In the genomic region with DNA sequence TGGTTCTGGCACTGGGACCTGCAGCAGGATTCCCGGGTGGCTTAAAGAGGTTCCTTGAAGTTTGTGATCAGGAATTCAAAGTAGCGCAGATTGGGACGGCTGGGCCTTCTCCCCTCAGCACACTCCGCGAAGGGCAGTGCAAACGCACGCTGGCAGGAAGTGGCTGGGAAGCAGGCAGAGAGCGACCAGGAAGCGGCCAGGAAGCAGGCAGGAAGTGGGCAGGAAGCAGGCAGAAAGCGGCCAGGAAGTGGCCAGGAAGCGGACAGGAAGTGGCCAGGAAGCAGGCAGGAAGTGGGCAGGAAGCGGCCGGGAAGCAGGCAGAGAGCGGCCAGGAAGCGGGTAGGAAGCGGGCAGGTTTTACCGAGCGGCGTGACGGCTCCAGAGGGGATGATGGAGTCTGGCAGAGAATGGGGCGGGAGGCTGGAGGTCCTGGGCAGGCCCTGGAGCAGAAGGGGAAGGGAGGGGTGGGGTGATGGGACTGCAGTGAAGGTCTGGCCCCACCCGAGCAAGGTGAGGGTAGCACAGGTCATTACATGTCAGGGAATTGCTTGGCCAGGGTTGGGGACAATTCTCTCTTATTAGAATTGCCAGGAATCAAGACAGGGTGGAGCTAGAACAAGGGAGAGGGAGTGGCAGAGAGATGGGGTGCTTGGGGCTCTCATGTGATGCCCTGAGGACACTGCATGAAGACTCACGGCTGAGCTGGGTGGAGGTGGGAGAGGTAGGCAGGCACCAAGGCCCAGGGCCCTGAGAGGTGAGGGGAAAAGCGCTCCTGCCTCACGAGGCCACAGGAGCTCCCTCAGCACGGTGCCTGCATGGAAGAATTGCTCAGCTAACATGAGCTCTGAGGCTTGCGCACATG, we compare ENCODE assay signal across 16 cellular contexts. TPM values are rescaled to one million over a fixed set of nuclear protein-coding genes. Genes with fewer than 3 reads are reported as not detected.
DNase-seq lines count a peak whose midpoint lies in the region; ATAC-seq and TF ChIP-seq lines count a peak whose summit lies in the region.
"Had no signal": no experiment of that assay in that cellular context is flagged by ENCODE, and none has a peak within 500 bp of the region (broad histone marks: within the 10 kb centered on the region; RNA-seq: fewer than 3 reads in every experiment).

No MANE protein-coding gene starts in this region.

- no peaks in the 10 kb centered on the region for H3K36me3 ChIP-seq in CD4-positive, alpha-beta memory T cell (ENCODE audit: insufficient read depth, low read length)
- no peaks in the 10 kb centered on the region for H3K36me3 ChIP-seq in NT2/D1 (ENCODE audit: insufficient read depth, insufficient read length, low read length)
- H3K36me3 ChIP-seq in naive thymus-derived CD4-positive, alpha-beta T cell (ENCODE audit: control insufficient read depth in 2 of 3, insufficient read depth in 3 of 3, low read length in 3 of 3) = no peaks in the 10 kb centered on the region
- no peaks in the 10 kb centered on the region for H3K36me3 ChIP-seq in adrenal gland (replicated peaks in 1 of 2)

- H3K9ac ChIP-seq in NT2/D1 (ENCODE audit: insufficient read length, low read depth) = peak overlapping the region; percentile 42

- peak overlapping the region in 1 of 8 donors; percentile 59 for H3K4me3 Mint-ChIP-seq in CD4-positive, alpha-beta memory T cell
- H3K4me3 Mint-ChIP-seq in naive thymus-derived CD4-positive, alpha-beta T cell = peak overlapping the region in 8 of 10 donors; percentile 37 to 76 (median 60)
- H3K4me3 Mint-ChIP-seq: GM23338 had no signal

- DNase-seq in CD4-positive, alpha-beta memory T cell = peak in 3 of 5 donors; percentile 31 to 42 (median 34)
- DNase-seq in NT2/D1 (ENCODE audit: low read depth, low spot score) (no peak), EL (no peak), adrenal gland (no peak), AML-193 (lab: John Stamatoyannopoulos, UW) (no peak)
- no peak for DNase-seq in activated naive CD4-positive, alpha-beta T cell treated with anti-CD3 and anti-CD28 coated beads, Interleukin-2, amount 50 U/mL, for 72 hours (ENCODE audit: low spot score in 2 of 2)
- peak in 6 of 9 donors; percentile 22 to 45 (median 32) for DNase-seq in naive thymus-derived CD4-positive, alpha-beta T cell
- DNase-seq: activated CD4-positive, CD25-positive, alpha-beta regulatory T cell; islet precursor cell; NCI-H1105 treated with DMSO at 0.1 percent for 48 hours; NCI-H446; right cardiac atrium had no signal

- no peak overlapping the region for H3K4me3 ChIP-seq in CD4-positive, alpha-beta memory T cell (ENCODE audit: low read length in 2 of 2)
- H3K4me3 ChIP-seq in NT2/D1 (ENCODE audit: insufficient read length, low read depth) (no peak overlapping the region), adrenal gland (no peak overlapping the region)
- no peak overlapping the region for H3K4me3 ChIP-seq in naive thymus-derived CD4-positive, alpha-beta T cell (ENCODE audit: low read length)
- H3K4me3 ChIP-seq: GM23338 had no signal

- no peaks in the 10 kb centered on the region for H3K9me3 ChIP-seq in CD4-positive, alpha-beta memory T cell (ENCODE audit: control insufficient read depth in 1 of 2, low read length in 2 of 2)
- H3K9me3 ChIP-seq in NT2/D1 (ENCODE audit: insufficient read depth, low read length) (no peaks in the 10 kb centered on the region), adrenal gland (replicated peaks in 1 of 3) (no peaks in the 10 kb centered on the region)
- no peaks in the 10 kb centered on the region for H3K9me3 ChIP-seq in naive thymus-derived CD4-positive, alpha-beta T cell (ENCODE audit: control insufficient read depth in 2 of 3, low read length in 3 of 3)

- H3K4me1 ChIP-seq in CD4-positive, alpha-beta memory T cell (ENCODE audit: insufficient read depth, low read length) = peaks cover 7% of the 10 kb centered on the region
- peaks cover 27% of the 10 kb centered on the region for H3K4me1 ChIP-seq in NT2/D1 (ENCODE audit: insufficient read depth, insufficient read length)
- peaks cover 0 to 10% of the 10 kb centered on the region in 2 donors for H3K4me1 ChIP-seq in naive thymus-derived CD4-positive, alpha-beta T cell (ENCODE audit: control insufficient read depth in 2 of 2, insufficient read depth in 2 of 2, low read length in 2 of 2)
- no peaks in the 10 kb centered on the region for H3K4me1 ChIP-seq in adrenal gland (replicated peaks in 1 of 2)

- 73 to 80% (median 74%) methylated on average over 25 to 27 of the region's 27 CpGs for WGBS in adrenal gland, 4 donors

- peak overlapping the region; percentile 29 to 95 (median 83) for H3K27ac Mint-ChIP-seq in CD4-positive, alpha-beta memory T cell
- peak overlapping the region; percentile 68 to 70 for H3K27ac Mint-ChIP-seq in activated naive CD4-positive, alpha-beta T cell treated with anti-CD3 and anti-CD28 coated beads, Interleukin-2, amount 50 U/mL, for 72 hours
- H3K27ac Mint-ChIP-seq in naive thymus-derived CD4-positive, alpha-beta T cell = peak overlapping the region; percentile 76 to 88 (median 83)
- H3K27ac Mint-ChIP-seq: GM23338 had no signal

- peaks cover 11 to 17% (median 13%) of the 10 kb centered on the region in 4 donors for H3K4me1 Mint-ChIP-seq in CD4-positive, alpha-beta memory T cell
- peaks cover 6 to 23% (median 17%) of the 10 kb centered on the region in 7 donors for H3K4me1 Mint-ChIP-seq in naive thymus-derived CD4-positive, alpha-beta T cell

- TF ChIP-seq POLR2A in adrenal gland (IDR thresholded peaks at IDR 0.05) = no peak

- TF ChIP-seq CTCF in adrenal gland (IDR thresholded peaks at IDR 0.05) = no peak

- no peak overlapping the region for H3K27ac ChIP-seq in CD4-positive, alpha-beta memory T cell (ENCODE audit: low read depth, low read length)
- no peak overlapping the region for H3K27ac ChIP-seq in naive thymus-derived CD4-positive, alpha-beta T cell (ENCODE audit: low read depth, low read length)
- H3K27ac ChIP-seq in adrenal gland = peak overlapping the region in 1 of 5 donors; percentile 29
- H3K27ac ChIP-seq: epithelial cell of prostate had no signal

- H3K27me3 ChIP-seq in CD4-positive, alpha-beta memory T cell (ENCODE audit: insufficient read depth, low read length) = no peaks in the 10 kb centered on the region
- no peaks in the 10 kb centered on the region for H3K27me3 ChIP-seq in NT2/D1 (ENCODE audit: insufficient read depth, insufficient read length)
- H3K27me3 ChIP-seq in naive thymus-derived CD4-positive, alpha-beta T cell (ENCODE audit: control insufficient read depth in 2 of 2, insufficient read depth in 2 of 2, low read length in 2 of 2) = no peaks in the 10 kb centered on the region
- peaks cover 5% of the 10 kb centered on the region for H3K27me3 ChIP-seq in adrenal gland

- intact Hi-C loops in CD4-positive, alpha-beta memory T cell (cut with micrococcal nuclease) = no loop called here
- intact Hi-C loops in naive thymus-derived CD4-positive, alpha-beta T cell (cut with micrococcal nuclease) = no loop called here
- intact Hi-C loops in adrenal gland (cut with DNase I) = no loop called here

- CTCF ChIA-PET in CD4-positive, alpha-beta memory T cell (lab: Charles Lee; ENCODE audit: partially characterized antibody) = no interaction called here
- CTCF ChIA-PET in naive thymus-derived CD4-positive, alpha-beta T cell (lab: Charles Lee) = no interaction called here

- H3K36me3 Mint-ChIP-seq in CD4-positive, alpha-beta memory T cell = no peaks in the 10 kb centered on the region
- H3K36me3 Mint-ChIP-seq in activated naive CD4-positive, alpha-beta T cell treated with anti-CD3 and anti-CD28 coated beads, Interleukin-2, amount 50 U/mL, for 72 hours = no peaks in the 10 kb centered on the region
- peaks cover 0 to 4% (median 0%) of the 10 kb centered on the region in 5 donors for H3K36me3 Mint-ChIP-seq in naive thymus-derived CD4-positive, alpha-beta T cell

- H3K27me3 Mint-ChIP-seq in CD4-positive, alpha-beta memory T cell = peaks cover 0 to 2% of the 10 kb centered on the region in 2 donors
- peaks cover 0 to 5% (median 0%) of the 10 kb centered on the region in 5 donors for H3K27me3 Mint-ChIP-seq in naive thymus-derived CD4-positive, alpha-beta T cell

- no peak for ATAC-seq in activated naive CD4-positive, alpha-beta T cell treated with anti-CD3 and anti-CD28 coated beads, Interleukin-2, amount 50 U/mL, for 72 hours
- peak; percentile 26 for ATAC-seq in naive thymus-derived CD4-positive, alpha-beta T cell
- ATAC-seq in HG03196 (IDR thresholded peaks at IDR 0.05; ENCODE audit: unreplicated experiment) = no peak
- ATAC-seq: GM23338, right cardiac atrium had no signal

- peaks cover 0 to 7% (median 2%) of the 10 kb centered on the region in 8 donors for H3K9me3 Mint-ChIP-seq in CD4-positive, alpha-beta memory T cell
- peaks cover 0 to 5% of the 10 kb centered on the region in 2 donors for H3K9me3 Mint-ChIP-seq in activated naive CD4-positive, alpha-beta T cell treated with anti-CD3 and anti-CD28 coated beads, Interleukin-2, amount 50 U/mL, for 72 hours
- H3K9me3 Mint-ChIP-seq in naive thymus-derived CD4-positive, alpha-beta T cell = peaks cover 0 to 8% (median 0%) of the 10 kb centered on the region in 11 donors

- POLR2A ChIA-PET in CD4-positive, alpha-beta memory T cell (lab: Charles Lee; ENCODE audit: partially characterized antibody) = interaction anchor here (1.4 kb wide), 1 partner anchor 56 kb away, joined by 3 read pairs; no protein-coding TSS in a partner anchor
- POLR2A ChIA-PET in naive thymus-derived CD4-positive, alpha-beta T cell (lab: Charles Lee) = no interaction called here

RNA-seq across cellular contexts. Expression of a gene that starts 3.4 kb away (rescaled TPM):
- not detected for total RNA-seq in CD4-positive, alpha-beta memory T cell
- not detected for polyA plus RNA-seq in CD4-positive, alpha-beta memory T cell
- total RNA-seq in activated naive CD4-positive, alpha-beta T cell treated with anti-CD3 and anti-CD28 coated beads, Interleukin-2, amount 50 U/mL, for 72 hours = not detected
- total RNA-seq in naive thymus-derived CD4-positive, alpha-beta T cell = not detected
- not detected for polyA plus RNA-seq in naive thymus-derived CD4-positive, alpha-beta T cell
- total RNA-seq in adrenal gland = 10 to 100 TPM in 1 of 8 donors, 1 to 10 TPM in 7; 1.0 to 27.3 (median 5.3) TPM
- 1 to 10 TPM in 1 of 3 donors, under 1 TPM in 2; 0.60 to 4.1 (median 0.88) TPM for polyA plus RNA-seq in adrenal gland
- total RNA-seq: G401 had no signal

RNA-seq across cellular contexts. Expression of a gene that starts 40.7 kb away (rescaled TPM):
- total RNA-seq in CD4-positive, alpha-beta memory T cell = 10 to 100 TPM; 77.3 to 88.9 TPM
- polyA plus RNA-seq in CD4-positive, alpha-beta memory T cell = 10 to 100 TPM; 66.5 to 83.9 TPM
- 10 to 100 TPM; 61.0 to 73.4 TPM for total RNA-seq in activated naive CD4-positive, alpha-beta T cell treated with anti-CD3 and anti-CD28 coated beads, Interleukin-2, amount 50 U/mL, for 72 hours
- total RNA-seq in naive thymus-derived CD4-positive, alpha-beta T cell = 10 to 100 TPM; 64.4 to 99.0 (median 65.9) TPM
- 10 to 100 TPM; 54.7 to 61.6 TPM for polyA plus RNA-seq in naive thymus-derived CD4-positive, alpha-beta T cell
- 10 to 100 TPM; 61.0 to 100.0 (median 64.6) TPM for total RNA-seq in adrenal gland
- 10 to 100 TPM; 32.5 to 91.5 (median 79.0) TPM for polyA plus RNA-seq in adrenal gland

RNA-seq across cellular contexts. Expression of a gene that starts 40.8 kb away (rescaled TPM):
- total RNA-seq in CD4-positive, alpha-beta memory T cell = 10 to 100 TPM in 1 of 2 experiments, 1 to 10 TPM in 1; 8.6 to 10.5 TPM
- 1 to 10 TPM; 2.5 to 5.7 TPM for polyA plus RNA-seq in CD4-positive, alpha-beta memory T cell
- 10 to 100 TPM in 1 of 2 donors, 1 to 10 TPM in 1; 8.0 to 18.2 TPM for total RNA-seq in activated naive CD4-positive, alpha-beta T cell treated with anti-CD3 and anti-CD28 coated beads, Interleukin-2, amount 50 U/mL, for 72 hours
- total RNA-seq in naive thymus-derived CD4-positive, alpha-beta T cell = 10 to 100 TPM in 2 of 5 experiments, 1 to 10 TPM in 3; 6.4 to 17.0 (median 7.9) TPM
- 1 to 10 TPM; 2.4 to 2.6 TPM for polyA plus RNA-seq in naive thymus-derived CD4-positive, alpha-beta T cell
- total RNA-seq in adrenal gland = 1 to 10 TPM; 1.9 to 7.5 (median 3.7) TPM
- 10 to 100 TPM in 1 of 3 donors, 1 to 10 TPM in 2; 5.1 to 13.5 (median 6.5) TPM for polyA plus RNA-seq in adrenal gland

RNA-seq across cellular contexts. Expression of a gene that starts 41.2 kb away (rescaled TPM):
- total RNA-seq in CD4-positive, alpha-beta memory T cell = 1 to 10 TPM; 4.0 to 7.3 TPM
- 1 to 10 TPM; 2.3 to 5.7 TPM for polyA plus RNA-seq in CD4-positive, alpha-beta memory T cell
- total RNA-seq in activated naive CD4-positive, alpha-beta T cell treated with anti-CD3 and anti-CD28 coated beads, Interleukin-2, amount 50 U/mL, for 72 hours = 10 to 100 TPM in 1 of 2 donors, 1 to 10 TPM in 1; 2.8 to 28.2 TPM
- total RNA-seq in naive thymus-derived CD4-positive, alpha-beta T cell = 1 to 10 TPM in 1 of 5 experiments, under 1 TPM in 1, not detected in 3; 0.39 to 5.2 TPM
- not detected for polyA plus RNA-seq in naive thymus-derived CD4-positive, alpha-beta T cell
- 1 to 10 TPM in 2 of 8 donors, under 1 TPM in 3, not detected in 3; 0.15 to 1.8 (median 0.52) TPM for total RNA-seq in adrenal gland
- polyA plus RNA-seq in adrenal gland = 1 to 10 TPM in 1 of 3 donors, under 1 TPM in 2; 0.35 to 6.8 (median 0.94) TPM
- total RNA-seq: right cardiac atrium had no signal
- polyA plus RNA-seq: right cardiac atrium had no signal

RNA-seq across cellular contexts. Expression of a gene that starts 56.3 kb away (rescaled TPM):
- total RNA-seq in CD4-positive, alpha-beta memory T cell = 1,000 to 10,000 TPM; 4,825 to 5,043 TPM
- polyA plus RNA-seq in CD4-positive, alpha-beta memory T cell = 1,000 to 10,000 TPM; 4,119 to 5,642 TPM
- 1,000 to 10,000 TPM; 2,832 to 2,975 TPM for total RNA-seq in activated naive CD4-positive, alpha-beta T cell treated with anti-CD3 and anti-CD28 coated beads, Interleukin-2, amount 50 U/mL, for 72 hours
- 1,000 to 10,000 TPM; 2,239 to 5,631 (median 5,332) TPM for total RNA-seq in naive thymus-derived CD4-positive, alpha-beta T cell
- 1,000 to 10,000 TPM; 6,375 to 8,810 TPM for polyA plus RNA-seq in naive thymus-derived CD4-positive, alpha-beta T cell
- total RNA-seq in adrenal gland = over 10,000 TPM in 1 of 8 donors, 1,000 to 10,000 TPM in 7; 1,683 to 12,881 (median 3,805) TPM
- polyA plus RNA-seq in adrenal gland = 1,000 to 10,000 TPM in 2 of 3 donors, 100 to 1,000 TPM in 1; 893 to 8,950 (median 4,547) TPM

Comparison
In these comparisons a context has a peak if more than half of its experiments do, and no peak if none do; other contexts are left out.
1. DNase-seq: peak in CD4-positive, alpha-beta memory T cell (3 of 5) and naive thymus-derived CD4-positive, alpha-beta T cell (6 of 9); none in NT2/D1 (single experiment), activated naive CD4-positive, alpha-beta T cell treated with anti-CD3 and anti-CD28 coated beads, Interleukin-2, amount 50 U/mL, for 72 hours (0 of 2), EL (single experiment), adrenal gland (0 of 7) and AML-193 (0 of 2).
2. Peak in every context shown above with its lines, with median percentiles within 50 percentile points of each other: H3K27ac Mint-ChIP-seq.